Comparison of ENCODE assay signal across 22 cellular contexts in genomic region chr10:60565492-60565891, GRCh38.
"Had no signal": no experiment of that assay in that cellular context is flagged by ENCODE, and none has a peak within 500 bp of the region (broad histone marks: within the 10 kb centered on the region; RNA-seq: fewer than 3 reads in every experiment).

No MANE protein-coding gene starts in this region.

- H3K27me3 ChIP-seq: foreskin keratinocyte, neural progenitor cell, ovary, right atrium auricular region, sigmoid colon, stomach, transverse colon had no signal

- H3K27ac ChIP-seq: epithelial cell of prostate, foreskin keratinocyte, neural progenitor cell, ovary, right atrium auricular region, sigmoid colon, skin epidermis, stomach, thoracic aorta, transverse colon had no signal

- H3K9ac ChIP-seq: neural progenitor cell had no signal

- H3K27me3 Mint-ChIP-seq: dendritic cell treated with granulocyte-macrophage colony-stimulating factor and Interleukin-4, amounts not matched to agents 40 ng/mL and 50 ng/mL, for 4 days; effector memory CD8-positive, alpha-beta T cell had no signal

- H3K27ac Mint-ChIP-seq: dendritic cell treated with granulocyte-macrophage colony-stimulating factor and Interleukin-4, amounts not matched to agents 40 ng/mL and 50 ng/mL, for 4 days; effector memory CD8-positive, alpha-beta T cell; immature natural killer cell; naive thymus-derived CD8-positive, alpha-beta T cell; neural progenitor cell had no signal

- H3K4me2 ChIP-seq: neural progenitor cell had no signal

- H3K4me3 ChIP-seq: mucosa of descending colon, neural progenitor cell, ovary, right atrium auricular region, sigmoid colon, skin epidermis, stomach, thoracic aorta, transverse colon had no signal

- H3K4me1 ChIP-seq: foreskin keratinocyte, neural progenitor cell, right atrium auricular region, stomach, transverse colon had no signal

- H3K4me1 Mint-ChIP-seq: immature natural killer cell had no signal

- DNase-seq: effector memory CD8-positive, alpha-beta T cell; foreskin keratinocyte; immature natural killer cell; kidney; left colon; mucosa of descending colon; naive thymus-derived CD8-positive, alpha-beta T cell; nucleus accumbens; ovary; sigmoid colon; stimulated activated CD4-positive, alpha-beta T cell treated with anti-CD3 and anti-CD28 coated beads, Interleukin-2, amount 100 ng/mL, for 24 hours; stimulated activated CD4-positive, alpha-beta T cell treated with anti-CD3 and anti-CD28 coated beads, Interleukin-4, amount 100 ng/mL, for 4 hours; stimulated activated naive CD4-positive, alpha-beta T cell; stomach; substantia nigra; transverse colon had no signal

- H3K4me3 Mint-ChIP-seq: dendritic cell treated with granulocyte-macrophage colony-stimulating factor and Interleukin-4, amounts not matched to agents 40 ng/mL and 50 ng/mL, for 4 days; effector memory CD8-positive, alpha-beta T cell; immature natural killer cell; naive thymus-derived CD8-positive, alpha-beta T cell; neural progenitor cell had no signal

- H3K36me3 ChIP-seq: neural progenitor cell, ovary, right atrium auricular region, sigmoid colon, stomach, thoracic aorta, transverse colon had no signal

- H3K36me3 Mint-ChIP-seq: immature natural killer cell had no signal

- ATAC-seq: effector memory CD8-positive, alpha-beta T cell; foreskin keratinocyte; left colon; mucosa of descending colon; naive thymus-derived CD8-positive, alpha-beta T cell had no signal
